ENCODE assay signal across 8 cellular contexts in genomic region chr2:205660521-205661124, GRCh38. TPM values are rescaled to one million over a fixed set of nuclear protein-coding genes. Genes with fewer than 3 reads are reported as not detected.
DNase-seq lines count a peak whose midpoint lies in the region; ATAC-seq and TF ChIP-seq lines count a peak whose summit lies in the region.

No MANE protein-coding gene starts in this region.

- no peaks in the 10 kb centered on the region for H3K27me3 ChIP-seq in AG04450 (ENCODE audit: control insufficient read depth, insufficient read depth, low read length)
- no peaks in the 10 kb centered on the region for H3K27me3 ChIP-seq in MG63
- H3K27me3 ChIP-seq in psoas muscle (ENCODE audit: insufficient read depth in 3 of 3, low read length in 2 of 3): peaks cover 0 to 10% (median 2%) of the 10 kb centered on the region in 3 donors

- TF ChIP-seq CTCF in AG04450 (IDR thresholded peaks at IDR 0.05; ENCODE audit: low read depth, low read length): no peak
- no peak for TF ChIP-seq CTCF in astrocyte of the cerebellum (IDR thresholded peaks at IDR 0.05; ENCODE audit: low read depth, low read length, missing control alignments)
- TF ChIP-seq CTCF in psoas muscle (IDR thresholded peaks at IDR 0.05): no peak

- H3K9me3 ChIP-seq in AG04450 (ENCODE audit: control insufficient read depth, insufficient read depth, low read length): no peaks in the 10 kb centered on the region
- no peaks in the 10 kb centered on the region for H3K9me3 ChIP-seq in MG63
- H3K9me3 ChIP-seq in psoas muscle: no peaks in the 10 kb centered on the region

- H3K36me3 ChIP-seq in MG63 (no peaks in the 10 kb centered on the region), psoas muscle (ENCODE audit: insufficient read depth in 1 of 2, low read depth in 1 of 2) (no peaks in the 10 kb centered on the region)

- intact Hi-C loops in psoas muscle (cut with DNase I): no loop called here

- CTCF ChIA-PET in AG04450 (lab: Charles Lee): interaction anchor here (0.6 to 2.7 kb wide), 2 partner anchors 15 to 95 kb away, joined by 3 to 11 read pairs; no protein-coding TSS in a partner anchor

- POLR2A ChIA-PET in AG04450 (lab: Yijun Ruan, JAX): interaction anchor here (0.6 to 1.4 kb wide), 2 partner anchors 22 to 480 kb away, joined by 6 to 8 read pairs; partner anchors contain the start of gene NRP2

- in situ Hi-C loops in astrocyte of the cerebellum (cut with HindIII; ENCODE audit: low sequenced_read_pairs): no loop called here

- 10 to 20% (median 12%) methylated on average over 8 of the region's 8 CpGs for WGBS in psoas muscle, 3 donors

- H3K27ac ChIP-seq in AG04450 (ENCODE audit: low read depth, low read length): peak overlapping the region; percentile 54
- H3K27ac ChIP-seq in psoas muscle: peak overlapping the region; percentile 46

- ATAC-seq in GM19455 (IDR thresholded peaks at IDR 0.05; ENCODE audit: unreplicated experiment) (peak; percentile 78), psoas muscle (peak; percentile 38 to 74 (median 54))

- H3K4me3 ChIP-seq in AG04450 (ENCODE audit: low read depth, low read length) (no peak overlapping the region), MG63 (no peak overlapping the region), astrocyte of the cerebellum (ENCODE audit: low read depth, low read length) (no peak overlapping the region), psoas muscle (no peak overlapping the region)

- peak; percentile 91 for DNase-seq in AG04450 (ENCODE audit: low read depth, low spot score)
- DNase-seq in MG63: peak; percentile 74
- DNase-seq in astrocyte of the cerebellum (ENCODE audit: low read depth): peak; percentile 80
- DNase-seq in psoas muscle: peak in 1 of 2 donors; percentile 26
- no peak for DNase-seq in NAMALWA (ENCODE audit: low spot score)
- no peak for DNase-seq in RPMI8226
- DNase-seq in NCI-H2081 treated with DMSO at 0.1 percent for 48 hours (lab: John Stamatoyannopoulos, UW): no peak

- peaks cover 10% of the 10 kb centered on the region for H3K4me1 ChIP-seq in psoas muscle

RNA-seq across cellular contexts. Expression of gene NRP2, which starts 21.7 kb away (rescaled TPM):
- 106 and 114 TPM in 2 replicates for polyA plus RNA-seq in AG04450 (2011; rRNA removed)
- polyA minus RNA-seq in AG04450 (2011; rRNA and poly(A)+ RNA removed): 127 and 153 TPM in 2 replicates
- total RNA-seq in MG63 (2014; rRNA removed; shearing (Covaris generic); ENCODE audit: low replicate concordance): 3.5 TPM in 1 of 2 replicates, not detected in the other
- 1 to 10 TPM; 2.4 to 6.9 (median 5.9) TPM for total RNA-seq in psoas muscle
- 1 to 10 TPM in 1 of 3 donors, under 1 TPM in 2; 0.67 to 1.4 (median 0.77) TPM for polyA plus RNA-seq in psoas muscle

Comparison
In these comparisons a context has a peak if more than half of its experiments do, and no peak if none do; other contexts are left out.
1. DNase-seq: peak in AG04450 (single experiment), MG63 (single experiment) and astrocyte of the cerebellum (single experiment); none in NAMALWA (single experiment), RPMI8226 (single experiment) and NCI-H2081 treated with DMSO at 0.1 percent for 48 hours (single experiment).